In genomic region chr14:89924224-89924623, GRCh38 we compare ENCODE assay signal across 19 cellular contexts.
"Had no signal": no experiment of that assay in that cellular context is flagged by ENCODE, and none has a peak within 500 bp of the region (broad histone marks: within the 10 kb centered on the region; RNA-seq: fewer than 3 reads in every experiment).

No MANE protein-coding gene starts in this region.

- H3K4me3 ChIP-seq: lung, transverse colon, uterus had no signal

- H3K4me1 ChIP-seq: transverse colon, uterus had no signal

- H3K27me3 Mint-ChIP-seq: activated CD4-positive, alpha-beta T cell treated with anti-CD3 and anti-CD28 coated beads, Interleukin-2, amount 10 ng/mL, durations not matched to agents 7 days and 5 days; activated T-cell treated with anti-CD3 and anti-CD28 coated beads, Interleukin-2, amount 50 U/mL, for 24 hours; central memory CD8-positive, alpha-beta T cell; effector memory CD8-positive, alpha-beta T cell; stimulated activated naive CD8-positive, alpha-beta T cell treated with anti-CD3 and anti-CD28 coated beads, Interleukin-15, Interleukin-2, amounts not matched to agents 100 ng/mL and 50 ng/mL, for 24 hours had no signal

- H3K9me3 ChIP-seq: transverse colon, uterus had no signal

- H3K4me3 Mint-ChIP-seq: activated CD4-positive, alpha-beta T cell treated with anti-CD3 and anti-CD28 coated beads, Interleukin-2, amount 10 ng/mL, durations not matched to agents 7 days and 5 days; activated CD8-positive, alpha-beta T cell treated with anti-CD3 and anti-CD28 coated beads, Interleukin-2, amount 10 ng/mL, durations not matched to agents 7 days and 5 days; activated naive CD4-positive, alpha-beta T cell treated with anti-CD3 and anti-CD28 coated beads for 36 hours; activated T-cell treated with anti-CD3 and anti-CD28 coated beads, Interleukin-2, amount 50 U/mL, for 24 hours; central memory CD8-positive, alpha-beta T cell; effector memory CD8-positive, alpha-beta T cell; stimulated activated naive CD8-positive, alpha-beta T cell treated with anti-CD3 and anti-CD28 coated beads, Interleukin-15, Interleukin-2, amounts not matched to agents 100 ng/mL and 50 ng/mL, for 24 hours had no signal

- H3K9me3 Mint-ChIP-seq: activated CD4-positive, alpha-beta T cell treated with anti-CD3 and anti-CD28 coated beads, Interleukin-2, amount 10 ng/mL, durations not matched to agents 7 days and 5 days; activated naive CD4-positive, alpha-beta T cell treated with anti-CD3 and anti-CD28 coated beads for 36 hours; activated T-cell treated with anti-CD3 and anti-CD28 coated beads, Interleukin-2, amount 50 U/mL, for 24 hours; central memory CD8-positive, alpha-beta T cell; effector memory CD8-positive, alpha-beta T cell; stimulated activated naive CD8-positive, alpha-beta T cell treated with anti-CD3 and anti-CD28 coated beads, Interleukin-15, Interleukin-2, amounts not matched to agents 100 ng/mL and 50 ng/mL, for 24 hours had no signal

- H3K36me3 ChIP-seq: brain microvascular endothelial cell, transverse colon, uterus had no signal

- H3K27ac Mint-ChIP-seq: activated CD4-positive, alpha-beta T cell treated with anti-CD3 and anti-CD28 coated beads, Interleukin-2, amount 10 ng/mL, durations not matched to agents 7 days and 5 days; activated CD8-positive, alpha-beta T cell treated with anti-CD3 and anti-CD28 coated beads, Interleukin-2, amount 10 ng/mL, durations not matched to agents 7 days and 5 days; activated naive CD4-positive, alpha-beta T cell treated with anti-CD3 and anti-CD28 coated beads for 36 hours; activated T-cell treated with anti-CD3 and anti-CD28 coated beads, Interleukin-2, amount 50 U/mL, for 24 hours; effector memory CD8-positive, alpha-beta T cell; stimulated activated naive CD8-positive, alpha-beta T cell treated with anti-CD3 and anti-CD28 coated beads, Interleukin-15, Interleukin-2, amounts not matched to agents 100 ng/mL and 50 ng/mL, for 24 hours had no signal

- H3K27ac ChIP-seq: brain microvascular endothelial cell, foreskin keratinocyte, transverse colon, uterus had no signal

- ATAC-seq: activated CD8-positive, alpha-beta T cell treated with anti-CD3 and anti-CD28 coated beads, Interleukin-2, amount 10 ng/mL, durations not matched to agents 7 days and 5 days; effector memory CD8-positive, alpha-beta T cell; foreskin keratinocyte; left cardiac atrium had no signal

- DNase-seq: activated CD4-positive, alpha-beta T cell treated with anti-CD3 and anti-CD28 coated beads, Interleukin-2, amount 10 ng/mL, durations not matched to agents 7 days and 5 days; activated CD4-positive, CD25-positive, alpha-beta regulatory T cell; activated CD8-positive, alpha-beta T cell treated with anti-CD3 and anti-CD28 coated beads, Interleukin-2, amount 10 ng/mL, durations not matched to agents 7 days and 5 days; activated naive CD4-positive, alpha-beta T cell treated with anti-CD3 and anti-CD28 coated beads for 36 hours; activated T-cell treated with anti-CD3 and anti-CD28 coated beads, Interleukin-2, amount 50 U/mL, for 24 hours; brain microvascular endothelial cell; dermis blood vessel endothelial cell; effector memory CD8-positive, alpha-beta T cell; foreskin keratinocyte; hippocampal formation; left cardiac atrium; occipital lobe; posterior cingulate gyrus; stimulated activated CD4-positive, alpha-beta T cell treated with anti-CD3 and anti-CD28 coated beads, Interleukin-2, amount 100 ng/mL, for 24 hours; transverse colon; uterus had no signal

- H3K27me3 ChIP-seq: brain microvascular endothelial cell, foreskin keratinocyte, transverse colon, uterus had no signal

- H3K4me1 Mint-ChIP-seq: activated CD4-positive, alpha-beta T cell treated with anti-CD3 and anti-CD28 coated beads, Interleukin-2, amount 10 ng/mL, durations not matched to agents 7 days and 5 days; central memory CD8-positive, alpha-beta T cell had no signal
